ENCODE assay signal across 4 cellular contexts in the genomic region with DNA sequence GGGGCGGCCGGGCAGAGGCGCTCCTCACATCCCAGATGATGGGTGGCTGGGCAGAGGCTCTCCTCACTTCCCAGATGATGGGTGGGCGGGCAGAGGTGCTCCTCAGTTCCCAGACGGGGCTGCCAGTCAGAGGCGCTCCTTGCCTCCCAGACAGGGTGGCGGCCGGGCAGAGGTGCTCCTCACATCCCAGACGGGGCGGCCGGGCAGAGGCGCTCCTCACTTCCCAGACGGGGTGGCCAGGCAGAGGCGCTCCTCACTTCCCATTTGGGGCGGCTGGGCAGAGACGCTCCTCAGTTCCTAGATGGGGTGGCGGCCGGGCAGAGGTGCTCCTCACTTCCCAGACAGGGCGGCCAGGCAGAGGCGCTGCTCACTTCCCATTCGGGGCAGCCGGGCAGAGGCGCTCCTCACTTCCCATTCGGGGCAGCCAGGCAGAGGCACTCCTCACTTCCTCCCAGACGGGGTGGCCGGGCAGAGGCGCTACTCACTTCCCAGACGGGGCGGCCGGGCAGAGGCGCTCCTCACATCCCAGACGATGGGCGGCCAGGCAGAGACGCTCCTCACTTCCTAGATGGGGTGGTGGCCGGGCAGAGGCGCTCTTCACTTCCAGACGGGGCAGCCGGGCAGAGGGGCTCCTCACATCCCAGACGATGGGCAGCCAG. TPM values are rescaled to one million over a fixed set of nuclear protein-coding genes. Genes with fewer than 3 reads are reported as not detected.
A peak's percentile ranks its signal among the peaks of the same experiment; 100 is the strongest.
DNase-seq lines count a peak whose midpoint lies in the region; ATAC-seq, FAIRE-seq and TF ChIP-seq lines count a peak whose summit lies in the region.
"Not testable (repeated sequence)": the region's sequence is repeated elsewhere in the genome, so short reads cannot be mapped to it uniquely, and the experiment has no call there.

No MANE protein-coding gene starts in this region.

- not testable (repeated sequence) for H3K27ac ChIP-seq in DND-41 (ENCODE audit: low read length); kidney (ENCODE audit: low read depth in 2 of 2, low read length in 2 of 2)

- not testable (repeated sequence) for H2AFZ ChIP-seq in DND-41 (ENCODE audit: low read depth, low read length)

- H3K9me3 Mint-ChIP-seq in chondrocyte (ENCODE audit: low read depth) = peaks cover 15% of the 10 kb centered on the region
- peaks cover 25% of the 10 kb centered on the region for H3K9me3 Mint-ChIP-seq in osteocyte (ENCODE audit: unreplicated experiment)

- not testable (repeated sequence) for ATAC-seq in DND-41 (ENCODE audit: insufficient read depth, low read depth)

- not testable (repeated sequence) for H3K27me3 ChIP-seq in DND-41 (ENCODE audit: insufficient read depth, low read length, poor library complexity)

- H3K4me2 ChIP-seq in DND-41 (ENCODE audit: insufficient read depth, low read length) = not testable (repeated sequence)

- not testable (repeated sequence) for H3K27ac Mint-ChIP-seq in chondrocyte (ENCODE audit: unreplicated experiment); osteocyte (ENCODE audit: unreplicated experiment)

- not testable (repeated sequence) for H3K9ac ChIP-seq in DND-41 (ENCODE audit: low read depth, low read length); kidney (ENCODE audit: low read length in 2 of 2)

- H3K4me3 Mint-ChIP-seq in chondrocyte (ENCODE audit: unreplicated experiment); osteocyte (ENCODE audit: unreplicated experiment): not testable (repeated sequence)

- peaks cover 13% of the 10 kb centered on the region for H3K9me3 ChIP-seq in DND-41 (ENCODE audit: insufficient read depth, low read length, severe bottlenecking)
- H3K9me3 ChIP-seq in kidney (ENCODE audit: control insufficient read depth in 1 of 2, low read length in 2 of 2) = not testable (repeated sequence)

- H3K79me2 ChIP-seq in DND-41 (ENCODE audit: insufficient read depth, low read length) = not testable (repeated sequence)

- DNase-seq in DND-41 = peak; percentile 13
- DNase-seq in chondrocyte (ENCODE audit: low spot score) = peak; percentile 78
- peak; percentile 49 for DNase-seq in kidney
- peak; percentile 81 for DNase-seq in osteocyte (ENCODE audit: extremely low spot score, unreplicated experiment)

- not testable (repeated sequence) for H3K4me1 ChIP-seq in DND-41 (ENCODE audit: insufficient read depth, low read length); kidney (ENCODE audit: control insufficient read depth in 1 of 2, insufficient read depth in 1 of 2, low read depth in 1 of 2, low read length in 2 of 2)

- H3K4me1 Mint-ChIP-seq in chondrocyte (ENCODE audit: low read depth); osteocyte (ENCODE audit: unreplicated experiment): not testable (repeated sequence)

- H4K20me1 ChIP-seq in DND-41 (ENCODE audit: insufficient read depth, low read length) = not testable (repeated sequence)

- intact Hi-C loops in kidney (cut with DNase I) = not testable (repeated sequence)

- not testable (repeated sequence) for TF ChIP-seq CTCF in DND-41 (IDR thresholded peaks at IDR 0.05; ENCODE audit: borderline replicate concordance, extremely low read depth, low read length, poor library complexity, severe bottlenecking); chondrocyte (IDR thresholded peaks at IDR 0.05); kidney (IDR thresholded peaks at IDR 0.05; ENCODE audit: borderline replicate concordance, extremely low read depth, insufficient read depth); osteocyte (IDR thresholded peaks at IDR 0.05)

- peaks cover 21% of the 10 kb centered on the region for H3K36me3 ChIP-seq in DND-41 (ENCODE audit: insufficient read depth, low read length)
- not testable (repeated sequence) for H3K36me3 ChIP-seq in kidney (ENCODE audit: control insufficient read depth in 1 of 2, insufficient read depth in 2 of 2, low read length in 2 of 2)

- H3K36me3 Mint-ChIP-seq in chondrocyte (ENCODE audit: low read depth) (peaks cover 18% of the 10 kb centered on the region), osteocyte (ENCODE audit: unreplicated experiment) (peaks cover 37% of the 10 kb centered on the region)

- FAIRE-seq in kidney (lab: Jason Lieb, UNC) = not testable (repeated sequence)

- not testable (repeated sequence) for H3K27me3 Mint-ChIP-seq in chondrocyte (ENCODE audit: low read depth); osteocyte (ENCODE audit: unreplicated experiment)

- H3K4me3 ChIP-seq in DND-41 (ENCODE audit: low read depth in 1 of 2, low read length in 2 of 2); kidney (ENCODE audit: low read length in 2 of 2): not testable (repeated sequence)

RNA-seq across cellular contexts. Expression of gene CCDC7, which starts 60.0 kb away (rescaled TPM):
- total RNA-seq in chondrocyte = 7.0 to 13.4 TPM (median 10.2 TPM) in 3 replicates
- 28.0 TPM for total RNA-seq in kidney
- 0.84 TPM for polyA plus RNA-seq in kidney (ENCODE audit: insufficient read depth, low read depth, low replicate concordance)
- 12.5 and 12.6 TPM in 2 replicates for total RNA-seq in osteocyte

Comparison
In these comparisons a context has a peak if more than half of its experiments do, and no peak if none do; other contexts are left out.
1. DNase-seq: peak in every context shown above with its lines; median percentile 81 in osteocyte; 78 in chondrocyte; 49 in kidney; 13 in DND-41.